In genomic region chr6:34663371-34663770, GRCh38 we compare ENCODE assay signal across 15 cellular contexts. TPM values are rescaled to one million over a fixed set of nuclear protein-coding genes. Genes with fewer than 3 reads are reported as not detected.
DNase-seq lines count a peak whose midpoint lies in the region; ATAC-seq, FAIRE-seq and TF ChIP-seq lines count a peak whose summit lies in the region.
"Had no signal": no experiment of that assay in that cellular context is flagged by ENCODE, and none has a peak within 500 bp of the region (broad histone marks: within the 10 kb centered on the region; RNA-seq: fewer than 3 reads in every experiment).

No MANE protein-coding gene starts in this region.

- no peak overlapping the region for H2AFZ ChIP-seq in HepG2 (ENCODE audit: low read length)

- TF ChIP-seq POLR2A in HepG2 (IDR thresholded peaks at IDR 0.05; ENCODE audit: insufficient read depth in 1 of 2, low read depth in 2 of 2, low read length in 2 of 2) = no peak
- no peak for TF ChIP-seq POLR2A in transverse colon (IDR thresholded peaks at IDR 0.05)

- no peak overlapping the region for H3K9ac ChIP-seq in HepG2 (ENCODE audit: insufficient read depth, low read depth, low read length)

- CTCF ChIA-PET in activated CD4-positive, alpha-beta memory T cell treated with anti-CD3 and anti-CD28 coated beads for 36 hours (lab: Charles Lee) = interaction anchor here (0.7 to 1.0 kb wide), 2 partner anchors 8 to 142 kb away, joined by 3 read pairs; no protein-coding TSS in a partner anchor
- CTCF ChIA-PET in HepG2 (lab: Yijun Ruan, JAX; ENCODE audit: low intra/inter-chr PET ratio, low total read pairs) (no interaction called here), GM10248 (lab: Yijun Ruan, JAX) (interaction anchor here (0.7 to 3.6 kb wide), 2 partner anchors 9 to 12 kb away, joined by 3 to 16 read pairs; no protein-coding TSS in a partner anchor)

- TF ChIP-seq CTCF in HepG2 (CRISPR knock-in tag; IDR thresholded peaks at IDR 0.05) (no peak), transverse colon (IDR thresholded peaks at IDR 0.05) (no peak), GM10248 (IDR thresholded peaks at IDR 0.05; ENCODE audit: control extremely low read depth, extremely low read depth, low read depth, missing control alignments) (no peak)

- TF ChIP-seq EP300 in HepG2 (IDR thresholded peaks at IDR 0.05; ENCODE audit: low read depth in 2 of 2, low read length in 2 of 2) = no peak
- TF ChIP-seq EP300 in HepG2 (CRISPR knock-in tag; IDR thresholded peaks at IDR 0.05; ENCODE audit: borderline replicate concordance) = no peak
- TF ChIP-seq EP300 in transverse colon (IDR thresholded peaks at IDR 0.05; ENCODE audit: low read depth) = no peak

- in situ Hi-C loops in HepG2 (cut with HindIII; ENCODE audit: extremely low pct_ligation_motif_present, low pct_unique_long_range_greater_than_20kb) = no loop called here
- in situ Hi-C loops in transverse colon (cut with MboI; ENCODE audit: low pct_ligation_motif_present in 1 of 4, low pct_unique_long_range_greater_than_20kb in 1 of 4, low sequenced_read_pairs in 3 of 4) = no loop called here

- peak overlapping the region; percentile 98 for H3K27ac Mint-ChIP-seq in activated T-cell treated with anti-CD3 and anti-CD28 coated beads, Interleukin-2, amount 50 U/mL, for 72 hours
- H3K27ac Mint-ChIP-seq in activated CD4-positive, alpha-beta memory T cell treated with anti-CD3 and anti-CD28 coated beads for 36 hours = peak overlapping the region; percentile 84

- peak overlapping the region; percentile 9 to 65 for H3K4me3 Mint-ChIP-seq in activated T-cell treated with anti-CD3 and anti-CD28 coated beads, Interleukin-2, amount 50 U/mL, for 72 hours
- no peak overlapping the region for H3K4me3 Mint-ChIP-seq in activated CD4-positive, alpha-beta memory T cell treated with anti-CD3 and anti-CD28 coated beads for 36 hours

- peaks cover 0 to 2% of the 10 kb centered on the region in 2 donors for H3K9me3 Mint-ChIP-seq in activated T-cell treated with anti-CD3 and anti-CD28 coated beads, Interleukin-2, amount 50 U/mL, for 72 hours
- H3K9me3 Mint-ChIP-seq in activated CD4-positive, alpha-beta memory T cell treated with anti-CD3 and anti-CD28 coated beads for 36 hours = no peaks in the 10 kb centered on the region

- WGBS in HepG2 (ENCODE audit: low lambda C conversion rate) = 95% methylated on average over 2 of the region's 2 CpGs
- WGBS in transverse colon (ENCODE audit: low coverage in 1 of 2), 2 donors = 80 to 100% methylated on average over 2 of the region's 2 CpGs

- H3K36me3 Mint-ChIP-seq in activated T-cell treated with anti-CD3 and anti-CD28 coated beads, Interleukin-2, amount 50 U/mL, for 72 hours (ENCODE audit: insufficient read depth in 2 of 2) = peaks cover 3 to 5% of the 10 kb centered on the region in 2 donors
- H3K36me3 Mint-ChIP-seq in activated CD4-positive, alpha-beta memory T cell treated with anti-CD3 and anti-CD28 coated beads for 36 hours = no peaks in the 10 kb centered on the region

- no peak for FAIRE-seq in HepG2 (lab: Jason Lieb, UNC)

- H3K36me3 ChIP-seq in HepG2 (replicated peaks in 1 of 2; ENCODE audit: control insufficient read depth in 1 of 2, insufficient read depth in 2 of 2, low read length in 2 of 2) (no peaks in the 10 kb centered on the region), transverse colon (no peaks in the 10 kb centered on the region)
- H3K36me3 ChIP-seq: tibial artery had no signal

- intact Hi-C loops in activated CD4-positive, alpha-beta memory T cell treated with anti-CD3 and anti-CD28 coated beads for 36 hours (cut with micrococcal nuclease) = no loop called here
- intact Hi-C loops in HepG2 (cut with micrococcal nuclease; ENCODE audit: unreplicated experiment) (loop anchor here (5.0 kb wide), 1 partner anchor 1259 kb away; the partner anchor contains the start of gene SRPK1), transverse colon (cut with DNase I; ENCODE audit: low total_unique reads) (no loop called here)

- no TSS peak for BruUV-seq in HepG2 (replicated peaks; lab: Mats Ljungman, UMichigan)

- DNase-seq in activated T-cell treated with anti-CD3 and anti-CD28 coated beads, Interleukin-2, amount 50 U/mL, for 72 hours = no peak
- DNase-seq in activated T-cell treated with anti-CD3 and anti-CD28 coated beads, Interleukin-2, amount 50 U/mL, for 48 hours = no peak
- DNase-seq in activated CD4-positive, alpha-beta memory T cell treated with anti-CD3 and anti-CD28 coated beads for 36 hours = no peak
- DNase-seq in HepG2 (ENCODE audit: low spot score) (no peak), transverse colon (no peak), GM10248 (ENCODE audit: extremely low spot score) (no peak), OCI-M2 (lab: John Stamatoyannopoulos, UW; ENCODE audit: unreplicated experiment) (no peak), NOMO-1 treated with dmso at 0.1 percent for 144 hours (lab: John Stamatoyannopoulos, UW; ENCODE audit: unreplicated experiment) (no peak)
- DNase-seq: activated CD4-positive, CD25-positive, alpha-beta regulatory T cell; activated gamma-delta T cell; GOT3; NCI-H187 treated with DMSO at 0.1 percent for 48 hours; NCI-H69; tibial artery had no signal

- no peak for TF ChIP-seq RAD21 in HepG2 (CRISPR knock-in tag; IDR thresholded peaks at IDR 0.05)

- H3K27me3 Mint-ChIP-seq in activated T-cell treated with anti-CD3 and anti-CD28 coated beads, Interleukin-2, amount 50 U/mL, for 72 hours (ENCODE audit: low read depth) = no peaks in the 10 kb centered on the region
- no peaks in the 10 kb centered on the region for H3K27me3 Mint-ChIP-seq in activated CD4-positive, alpha-beta memory T cell treated with anti-CD3 and anti-CD28 coated beads for 36 hours

- H3K4me3 ChIP-seq in HepG2 (replicated peaks in 1 of 3; ENCODE audit: insufficient read depth in 1 of 3, low read depth in 2 of 3, low read length in 3 of 3) (no peak overlapping the region), transverse colon (no peak overlapping the region)
- H3K4me3 ChIP-seq: tibial artery had no signal

- H3K9me3 ChIP-seq in HepG2 (ENCODE audit: low read length) = no peaks in the 10 kb centered on the region
- H3K9me3 ChIP-seq in transverse colon = no peaks in the 10 kb centered on the region
- H3K9me3 ChIP-seq: tibial artery had no signal

- ATAC-seq in activated T-cell treated with anti-CD3 and anti-CD28 coated beads, Interleukin-2, amount 50 U/mL, for 72 hours (replicated peaks in 1 of 2) = no peak
- ATAC-seq in HepG2 = no peak
- ATAC-seq: left lobe of liver had no signal

- H4K20me1 ChIP-seq in HepG2 (ENCODE audit: insufficient read depth, low read length) = no peaks in the 10 kb centered on the region

- POLR2A ChIA-PET in activated CD4-positive, alpha-beta memory T cell treated with anti-CD3 and anti-CD28 coated beads for 36 hours (lab: Charles Lee) = no interaction called here
- POLR2A ChIA-PET in HepG2 (lab: Yijun Ruan, JAX) (no interaction called here), GM10248 (lab: Yijun Ruan, JAX) (interaction anchor here (1.0 kb wide), 1 partner anchor 12 kb away, joined by 3 read pairs; no protein-coding TSS in a partner anchor)

- H3K4me2 ChIP-seq in HepG2 (ENCODE audit: low read depth, low read length) = no peak overlapping the region

- H3K4me1 Mint-ChIP-seq in activated T-cell treated with anti-CD3 and anti-CD28 coated beads, Interleukin-2, amount 50 U/mL, for 72 hours (ENCODE audit: low read depth) = peaks cover 59% of the 10 kb centered on the region
- H3K4me1 Mint-ChIP-seq in activated CD4-positive, alpha-beta memory T cell treated with anti-CD3 and anti-CD28 coated beads for 36 hours (ENCODE audit: low read depth) = peaks cover 62% of the 10 kb centered on the region

- H3K4me1 ChIP-seq in HepG2 (ENCODE audit: insufficient read depth, low read length) (peaks cover 98% of the 10 kb centered on the region), transverse colon (peaks cover 4 to 41% (median 29%) of the 10 kb centered on the region in 4 donors)

- peaks cover 92% of the 10 kb centered on the region for H3K79me2 ChIP-seq in HepG2 (ENCODE audit: insufficient read depth, low read length)

- H3K27ac ChIP-seq in HepG2 (ENCODE audit: extremely low read length, insufficient read depth, low read length) (peak overlapping the region; percentile 67), transverse colon (peak overlapping the region in 3 of 4 donors; percentile 26 to 42 (median 34))

- no peaks in the 10 kb centered on the region for H3K27me3 ChIP-seq in HepG2 (ENCODE audit: control insufficient read depth in 1 of 2, insufficient read depth in 2 of 2, low read length in 2 of 2)
- H3K27me3 ChIP-seq in transverse colon = no peaks in the 10 kb centered on the region
- H3K27me3 ChIP-seq: tibial artery had no signal

TF ChIP-seq in HepG2, 621 proteins besides CTCF, POLR2A, EP300 and RAD21 (continues in another document):
- TF ChIP-seq ZNF205 (CRISPR knock-in tag; IDR thresholded peaks at IDR 0.05) (no peak), ZEB1 (IDR thresholded peaks at IDR 0.05; ENCODE audit: insufficient replicate concordance, low read depth) (no peak), ZNF775 (CRISPR knock-in tag; IDR thresholded peaks at IDR 0.05; ENCODE audit: borderline replicate concordance) (no peak)

RNA-seq across cellular contexts. Expression of gene ILRUN, which starts 33.2 kb away (rescaled TPM):
- total RNA-seq in activated T-cell treated with anti-CD3 and anti-CD28 coated beads, Interleukin-2, amount 50 U/mL, for 72 hours = 10 to 100 TPM; 68.8 to 78.8 TPM
- 10 to 100 TPM; 62.3 to 65.2 TPM for total RNA-seq in activated CD4-positive, alpha-beta memory T cell treated with anti-CD3 and anti-CD28 coated beads for 36 hours
- total RNA-seq in HepG2 (2016; rRNA removed; fragmentation: Illumina TruSeq; extraction: Trizol) (66.6 and 90.8 TPM in 2 replicates), transverse colon (10 to 100 TPM; 34.8 to 81.0 (median 52.9) TPM)
- total RNA-seq in HepG2 (2016; cell fraction: cytosol; rRNA removed; fragmentation: Illumina TruSeq; extraction: Trizol; ENCODE audit: low read depth) = 20.3 and 22.0 TPM in 2 replicates
- 66.5 and 79.2 TPM in 2 replicates for total RNA-seq in HepG2 (2016; cell fraction: insoluble cytoplasmic fraction; rRNA removed; fragmentation: Illumina TruSeq; extraction: Trizol)
- 93.9 and 107 TPM in 2 replicates for total RNA-seq in HepG2 (2016; cell fraction: membrane; rRNA removed; fragmentation: Illumina TruSeq; extraction: Trizol)
- total RNA-seq in HepG2 (2016; cell fraction: nucleus; rRNA removed; fragmentation: Illumina TruSeq; extraction: Trizol) = 37.4 and 39.5 TPM in 2 replicates
- 45.5 and 50.6 TPM in 2 replicates for polyA plus RNA-seq in HepG2 (2011; rRNA removed)
- polyA plus RNA-seq in HepG2 (2011; cell fraction: cytosol; rRNA removed) = 39.2 and 46.8 TPM in 2 replicates
- polyA plus RNA-seq in HepG2 (2011; cell fraction: nucleus; rRNA removed) = 18.1 and 22.0 TPM in 2 replicates
- polyA plus RNA-seq in HepG2 (2012) = 76.7 and 76.9 TPM in 2 replicates
- polyA plus RNA-seq in HepG2 (2016; cell fraction: cytosol; fragmentation: Illumina TruSeq; extraction: Trizol; ENCODE audit: low read depth) = 23.8 and 24.6 TPM in 2 replicates
- 79.1 and 86.9 TPM in 2 replicates for polyA plus RNA-seq in HepG2 (2016; cell fraction: insoluble cytoplasmic fraction; fragmentation: Illumina TruSeq; extraction: Trizol; ENCODE audit: low read depth)
- 82.0 and 93.2 TPM in 2 replicates for polyA plus RNA-seq in HepG2 (2016; cell fraction: membrane; fragmentation: Illumina TruSeq; extraction: Trizol; ENCODE audit: low read depth)
- 42.3 and 46.6 TPM in 2 replicates for polyA plus RNA-seq in HepG2 (2016; cell fraction: nucleus; fragmentation: Illumina TruSeq; extraction: Trizol; ENCODE audit: insufficient read depth, low read depth)
- polyA minus RNA-seq in HepG2 (2011; rRNA and poly(A)+ RNA removed; ENCODE audit: low replicate concordance) = 122 and 124 TPM in 2 replicates
- 45.1 and 48.4 TPM in 2 replicates for polyA minus RNA-seq in HepG2 (2011; cell fraction: cytosol; rRNA and poly(A)+ RNA removed)
- polyA minus RNA-seq in HepG2 (2011; cell fraction: nucleus; rRNA and poly(A)+ RNA removed) = 27.2 and 30.5 TPM in 2 replicates
